In genomic region chr17:76354747-76355310, GRCh38 we compare ENCODE assay signal across 8 cellular contexts. TPM values are rescaled to one million over a fixed set of nuclear protein-coding genes. Genes with fewer than 3 reads are reported as not detected.
A peak's percentile ranks its signal among the peaks of the same experiment; 100 is the strongest.
DNase-seq lines count a peak whose midpoint lies in the region; ATAC-seq, FAIRE-seq and TF ChIP-seq lines count a peak whose summit lies in the region.

No MANE protein-coding gene starts in this region.

- WGBS in GM12878 (ENCODE audit: insufficient coverage, insufficient replicate concordance, low lambda C conversion rate, missing lambda C conversion rate): 73% methylated on average over 13 of the region's 13 CpGs
- WGBS in lower leg skin, 2 donors: 60 to 73% methylated on average over 13 of the region's 13 CpGs

- DNase-seq in SHP77 (lab: John Stamatoyannopoulos, UW) (peak; percentile 22 to 33), SHP77 treated with DMSO at 0.1 percent for 48 hours (lab: John Stamatoyannopoulos, UW) (no peak), NAMALWA (ENCODE audit: low spot score) (peak; percentile 31), GM12878 (ENCODE audit: low read depth, low spot score) (no peak), progenitor cell of endocrine pancreas (ENCODE audit: low spot score, unreplicated experiment) (no peak), LoVo (ENCODE audit: low spot score) (no peak), lower leg skin (ENCODE audit: low spot score in 2 of 2) (no peak)

- peaks cover 3% of the 10 kb centered on the region for H3K36me3 Mint-ChIP-seq in progenitor cell of endocrine pancreas (ENCODE audit: insufficient read depth)

- H3K27ac Mint-ChIP-seq in progenitor cell of endocrine pancreas: peak overlapping the region; percentile 63

- no peak for FAIRE-seq in GM12878 (lab: Jason Lieb, UNC)

- TF ChIP-seq CTCF in GM12878 (IDR thresholded peaks at IDR 0.05 in 2 of 3, conservative IDR thresholded peaks at IDR 0.05 in 1 of 3; ENCODE audit: control insufficient read depth in 2 of 3, extremely low read depth in 1 of 3, insufficient read depth in 1 of 3, low read depth in 3 of 3, low read length in 3 of 3) (no peak), progenitor cell of endocrine pancreas (IDR thresholded peaks at IDR 0.05; ENCODE audit: unreplicated experiment) (no peak), lower leg skin (IDR thresholded peaks at IDR 0.05) (no peak)

- in situ Hi-C loops in GM12878 (cut with MboI): no loop called here

- peak overlapping the region; percentile 4; the same call in 1 of the 2 replicates for H3K9ac ChIP-seq in GM12878 (ENCODE audit: control insufficient read depth, insufficient read depth, low read length)

- intact Hi-C loops in GM12878 (cut with micrococcal nuclease; ENCODE audit: unreplicated experiment) (no loop called here), lower leg skin (cut with DNase I; ENCODE audit: low total_unique reads) (no loop called here)

- peak overlapping the region; percentile 33; the same call in 1 of the 2 replicates for H3K4me3 ChIP-seq in GM12878
- H3K4me3 ChIP-seq in lower leg skin (ENCODE audit: low read depth, poor library complexity, severe bottlenecking): no peak overlapping the region

- no peaks in the 10 kb centered on the region for H4K20me1 ChIP-seq in GM12878 (ENCODE audit: control insufficient read depth, insufficient read depth)

- H3K27ac ChIP-seq in GM12878 (ENCODE audit: control insufficient read depth, insufficient read depth): no peak overlapping the region

- H3K79me2 ChIP-seq in GM12878 (ENCODE audit: control insufficient read depth, insufficient read depth, low read length): peaks cover 7% of the 10 kb centered on the region

- POLR2A ChIA-PET in GM12878 (lab: Charles Lee): interaction anchor here (0.5 to 0.7 kb wide), 5 partner anchors 40 to 632 kb away, joined by 3 to 6 read pairs (median 4); no protein-coding TSS in a partner anchor

- RAD21 ChIA-PET in GM12878 (lab: Charles Lee; ENCODE audit: unreplicated experiment): no interaction called here

- TF ChIP-seq RAD21 in GM12878 (IDR thresholded peaks at IDR 0.05; ENCODE audit: insufficient read depth, low read depth, low read length): no peak

- CTCF ChIA-PET in GM12878 (lab: Yijun Ruan, JAX): interaction anchor here (0.7 to 0.8 kb wide), 2 partner anchors 12 to 349 kb away, joined by 3 read pairs; no protein-coding TSS in a partner anchor

- H3K27me3 Mint-ChIP-seq in progenitor cell of endocrine pancreas: no peaks in the 10 kb centered on the region

- H3K36me3 ChIP-seq in GM12878 (ENCODE audit: control insufficient read depth in 2 of 2, insufficient read depth in 2 of 2, low read length in 1 of 2): no peaks in the 10 kb centered on the region

- peak overlapping the region; percentile 51 for H2AFZ ChIP-seq in GM12878 (ENCODE audit: control insufficient read depth, low read depth, low read length)

- H3K9me3 Mint-ChIP-seq in progenitor cell of endocrine pancreas (ENCODE audit: low read depth): no peaks in the 10 kb centered on the region

- ATAC-seq in GM12878: no peak
- no peak for ATAC-seq in GM19452 (IDR thresholded peaks at IDR 0.05; ENCODE audit: unreplicated experiment)

- peaks cover 18% of the 10 kb centered on the region for H3K4me1 Mint-ChIP-seq in progenitor cell of endocrine pancreas (ENCODE audit: low read depth)

- peak overlapping the region; percentile 92; the same call in 1 of the 2 replicates for H3K4me2 ChIP-seq in GM12878 (ENCODE audit: control insufficient read depth, insufficient read depth)

- TF ChIP-seq EP300 in GM12878 (IDR thresholded peaks at IDR 0.05; ENCODE audit: borderline replicate concordance in 1 of 2, control insufficient read depth in 1 of 2, low read depth in 2 of 2, low read length in 2 of 2): no peak

- H3K9me3 ChIP-seq in GM12878 (replicated peaks; ENCODE audit: control insufficient read depth, insufficient read depth, low read length): no peaks in the 10 kb centered on the region

- no TSS peak for BruUV-seq in GM12878 (replicated peaks; lab: Mats Ljungman, UMichigan)

- H3K27me3 ChIP-seq in GM12878 (replicated peaks in 1 of 2; ENCODE audit: control insufficient read depth in 2 of 2, insufficient read depth in 2 of 2, low read length in 1 of 2): no peaks in the 10 kb centered on the region

- SMC1A ChIA-PET in GM12878 (lab: Charles Lee; ENCODE audit: uncharacterized antibody, unreplicated experiment): no interaction called here

- peaks cover 13% of the 10 kb centered on the region for H3K4me1 ChIP-seq in GM12878 (ENCODE audit: control insufficient read depth, insufficient read depth, low read length)

- TF ChIP-seq POLR2A in GM12878 (IDR thresholded peaks at IDR 0.05; ENCODE audit: low read depth, low read length): no peak
- TF ChIP-seq POLR2A in lower leg skin (IDR thresholded peaks at IDR 0.05): no peak

- peak overlapping the region; percentile 95 for H3K4me3 Mint-ChIP-seq in progenitor cell of endocrine pancreas (ENCODE audit: low read depth)

TF ChIP-seq in GM12878, 131 proteins besides CTCF, POLR2A, EP300 and RAD21 (continues in another document):
- TF ChIP-seq EZH2 (IDR thresholded peaks at IDR 0.05; ENCODE audit: borderline replicate concordance, control insufficient read depth, low read depth, low read length): no peak
- TF ChIP-seq PML (IDR thresholded peaks at IDR 0.05; ENCODE audit: low read length): no peak
- no peak for TF ChIP-seq CBX3 (IDR thresholded peaks at IDR 0.05; ENCODE audit: borderline replicate concordance, low read depth)

RNA-seq across cellular contexts. Expression of gene PRPSAP1, which starts 1.1 kb away (rescaled TPM):
- total RNA-seq in GM12878 (2013; cell fraction: nucleolus; rRNA removed): 91.5 and 107 TPM in 2 replicates
- total RNA-seq in GM12878 (2014; rRNA removed) (15.8 and 23.1 TPM in 2 replicates), GM12878 (2014; rRNA removed; fragmentation: Illumina TruSeq; extraction: Trizol) (28.4 and 33.1 TPM in 2 replicates), GM12878 (2021) (46.5 and 55.0 TPM in 2 replicates), progenitor cell of endocrine pancreas (89.6 and 90.3 TPM in 2 replicates), lower leg skin (10 to 100 TPM; 35.8 to 72.3 (median 62.2) TPM)
- 25.4 TPM for polyA plus RNA-seq in GM12878 (2011; ENCODE audit: low read depth)
- polyA plus RNA-seq in GM12878 (2011; rRNA removed) (80.1 and 84.2 TPM in 2 replicates), GM12878 (2014; fragmentation: Illumina TruSeq; extraction: Trizol) (44.3 and 50.0 TPM in 2 replicates), GM12878 (2014; fragmentation: Nextera tagmentation; extraction: Ambion mirVana) (10 to 100 TPM; 26.9 to 34.7 TPM), GM12878 (2014; rRNA removed) (38.5 and 42.4 TPM in 2 replicates), GM12878 (2016; fragmentation: Nextera tagmentation; extraction: Ambion mirVana) (10 to 100 TPM; 52.5 to 56.5 TPM)
- polyA plus RNA-seq in GM12878 (2011; cell fraction: cytosol; rRNA removed): 82.2 and 89.3 TPM in 2 replicates
- 158 and 247 TPM in 2 replicates for polyA plus RNA-seq in GM12878 (2011; cell fraction: nucleus; rRNA removed)
- 24.0 and 37.1 TPM in 2 replicates for polyA plus RNA-seq in GM12878 (2012)
- 54.8 and 71.8 TPM in 2 replicates for polyA minus RNA-seq in GM12878 (2011; rRNA and poly(A)+ RNA removed)
- 16.0 and 17.2 TPM in 2 replicates for polyA minus RNA-seq in GM12878 (2011; cell fraction: cytosol; rRNA and poly(A)+ RNA removed)
- 34.0 and 38.3 TPM in 2 replicates for polyA minus RNA-seq in GM12878 (2011; cell fraction: nucleus; rRNA and poly(A)+ RNA removed)

RNA-seq across cellular contexts. Expression of gene SPHK1, which starts 29.6 kb away (rescaled TPM):
- total RNA-seq in GM12878 (2013; cell fraction: nucleolus; rRNA removed): 0.17 TPM in 1 of 2 replicates, not detected in the other
- 1.1 and 2.0 TPM in 2 replicates for total RNA-seq in GM12878 (2014; rRNA removed)
- 0.23 and 0.31 TPM in 2 replicates for total RNA-seq in GM12878 (2014; rRNA removed; fragmentation: Illumina TruSeq; extraction: Trizol)
- total RNA-seq in GM12878 (2021): 0.77 and 1.3 TPM in 2 replicates
- polyA plus RNA-seq in GM12878 (2011; ENCODE audit: low read depth): 0.47 TPM
- polyA plus RNA-seq in GM12878 (2011; rRNA removed): 0.30 and 0.31 TPM in 2 replicates
- 0.42 and 0.72 TPM in 2 replicates for polyA plus RNA-seq in GM12878 (2011; cell fraction: cytosol; rRNA removed)
- 4.9 and 5.5 TPM in 2 replicates for polyA plus RNA-seq in GM12878 (2011; cell fraction: nucleus; rRNA removed)
- polyA plus RNA-seq in GM12878 (2012): 0.54 and 0.83 TPM in 2 replicates
- polyA plus RNA-seq in GM12878 (2014; fragmentation: Illumina TruSeq; extraction: Trizol): 0.09 TPM in 1 of 2 replicates, not detected in the other
- polyA plus RNA-seq in GM12878 (2014; fragmentation: Nextera tagmentation; extraction: Ambion mirVana): not detected
- 0.80 and 0.94 TPM in 2 replicates for polyA plus RNA-seq in GM12878 (2014; rRNA removed)
- under 1 TPM; 0.29 to 0.40 TPM for polyA plus RNA-seq in GM12878 (2016; fragmentation: Nextera tagmentation; extraction: Ambion mirVana)
- 0.22 and 0.26 TPM in 2 replicates for polyA minus RNA-seq in GM12878 (2011; rRNA and poly(A)+ RNA removed)
- not detected in 2 replicates for polyA minus RNA-seq in GM12878 (2011; cell fraction: cytosol; rRNA and poly(A)+ RNA removed)
- 0.48 and 0.73 TPM in 2 replicates for polyA minus RNA-seq in GM12878 (2011; cell fraction: nucleus; rRNA and poly(A)+ RNA removed)
- total RNA-seq in progenitor cell of endocrine pancreas: 12.8 and 13.9 TPM in 2 replicates
- 10 to 100 TPM in 3 of 4 donors, 1 to 10 TPM in 1; 9.7 to 35.6 (median 18.3) TPM for total RNA-seq in lower leg skin

RNA-seq across cellular contexts. Expression of gene QRICH2, which starts 46.8 kb away (rescaled TPM):
- 1.3 and 1.8 TPM in 2 replicates for total RNA-seq in GM12878 (2013; cell fraction: nucleolus; rRNA removed)
- 0.23 and 0.27 TPM in 2 replicates for total RNA-seq in GM12878 (2014; rRNA removed)
- total RNA-seq in GM12878 (2014; rRNA removed; fragmentation: Illumina TruSeq; extraction: Trizol): 0.18 and 0.27 TPM in 2 replicates
- total RNA-seq in GM12878 (2021): 0.35 and 0.72 TPM in 2 replicates
- polyA plus RNA-seq in GM12878 (2011; ENCODE audit: low read depth): 0.17 TPM
- polyA plus RNA-seq in GM12878 (2011; rRNA removed): 0.07 and 0.15 TPM in 2 replicates
- 0.22 and 0.28 TPM in 2 replicates for polyA plus RNA-seq in GM12878 (2011; cell fraction: cytosol; rRNA removed)
- 0.73 and 0.76 TPM in 2 replicates for polyA plus RNA-seq in GM12878 (2011; cell fraction: nucleus; rRNA removed)
- polyA plus RNA-seq in GM12878 (2012): 0.27 and 0.32 TPM in 2 replicates
- polyA plus RNA-seq in GM12878 (2014; fragmentation: Illumina TruSeq; extraction: Trizol): 0.12 TPM in 1 of 2 replicates, not detected in the other
- under 1 TPM; 0.04 to 0.05 TPM for polyA plus RNA-seq in GM12878 (2014; fragmentation: Nextera tagmentation; extraction: Ambion mirVana)
- polyA plus RNA-seq in GM12878 (2014; rRNA removed): 0.44 and 0.58 TPM in 2 replicates
- polyA plus RNA-seq in GM12878 (2016; fragmentation: Nextera tagmentation; extraction: Ambion mirVana): under 1 TPM; 0.51 to 0.54 TPM
- 1.4 and 1.8 TPM in 2 replicates for polyA minus RNA-seq in GM12878 (2011; rRNA and poly(A)+ RNA removed)
- polyA minus RNA-seq in GM12878 (2011; cell fraction: cytosol; rRNA and poly(A)+ RNA removed): 0.31 TPM in 1 of 2 replicates, not detected in the other
- polyA minus RNA-seq in GM12878 (2011; cell fraction: nucleus; rRNA and poly(A)+ RNA removed): 0.36 and 1.1 TPM in 2 replicates
- total RNA-seq in progenitor cell of endocrine pancreas: 16.0 and 18.5 TPM in 2 replicates
- 1 to 10 TPM in 3 of 4 donors, under 1 TPM in 1; 0.88 to 3.3 (median 1.8) TPM for total RNA-seq in lower leg skin

Comparison
In these comparisons a context has a peak if more than half of its experiments do, and no peak if none do; other contexts are left out.
1. DNase-seq: peak in SHP77 (2 of 2) and NAMALWA (single experiment); none in SHP77 treated with DMSO at 0.1 percent for 48 hours (single experiment), GM12878 (single experiment), progenitor cell of endocrine pancreas (single experiment), LoVo (single experiment) and lower leg skin (0 of 2).